In genomic region chr22:37132773-37133172, GRCh38 we compare ENCODE assay signal across 29 cellular contexts. TPM values are rescaled to one million over a fixed set of nuclear protein-coding genes. Genes with fewer than 3 reads are reported as not detected.
DNase-seq lines count a peak whose midpoint lies in the region; ATAC-seq and TF ChIP-seq lines count a peak whose summit lies in the region.
"Had no signal": no experiment of that assay in that cellular context is flagged by ENCODE, and none has a peak within 500 bp of the region (broad histone marks: within the 10 kb centered on the region; RNA-seq: fewer than 3 reads in every experiment).

No MANE protein-coding gene starts in this region.

- CTCF ChIA-PET in activated CD8-positive, alpha-beta T cell treated with anti-CD3 and anti-CD28 coated beads, Interleukin-2, amount 10 ng/mL, durations not matched to agents 7 days and 5 days (lab: Charles Lee): interaction anchor here (1.0 to 2.5 kb wide), 3 partner anchors 11 to 67 kb away, joined by 3 to 8 read pairs (median 6); no protein-coding TSS in a partner anchor

- ATAC-seq in Right ventricle myocardium inferior (no peak), Right ventricle myocardium superior (ENCODE audit: poor library complexity) (no peak)
- ATAC-seq in activated CD8-positive, alpha-beta T cell treated with anti-CD3 and anti-CD28 coated beads, Interleukin-2, amount 10 ng/mL, durations not matched to agents 7 days and 5 days: no peak
- no peak for ATAC-seq in effector memory CD8-positive, alpha-beta T cell (replicated peaks)
- ATAC-seq: heart left ventricle, lower lobe of right lung had no signal

- no peak overlapping the region for H3K4me3 Mint-ChIP-seq in activated CD8-positive, alpha-beta T cell treated with anti-CD3 and anti-CD28 coated beads, Interleukin-2, amount 10 ng/mL, durations not matched to agents 7 days and 5 days
- peak overlapping the region in 1 of 2 donors; percentile 40 for H3K4me3 Mint-ChIP-seq in effector memory CD8-positive, alpha-beta T cell
- H3K4me3 Mint-ChIP-seq: nephron progenitor cell had no signal

- peaks cover 81% of the 10 kb centered on the region for H3K36me3 Mint-ChIP-seq in activated CD8-positive, alpha-beta T cell treated with anti-CD3 and anti-CD28 coated beads, Interleukin-2, amount 10 ng/mL, durations not matched to agents 7 days and 5 days (ENCODE audit: low read depth)
- peaks cover 82% of the 10 kb centered on the region for H3K36me3 Mint-ChIP-seq in effector memory CD8-positive, alpha-beta T cell (ENCODE audit: insufficient read depth)

- H3K4me1 Mint-ChIP-seq in activated CD8-positive, alpha-beta T cell treated with anti-CD3 and anti-CD28 coated beads, Interleukin-2, amount 10 ng/mL, durations not matched to agents 7 days and 5 days (ENCODE audit: low read depth): peaks cover 47% of the 10 kb centered on the region
- H3K4me1 Mint-ChIP-seq in effector memory CD8-positive, alpha-beta T cell (ENCODE audit: low read depth in 2 of 2): peaks cover 33 to 34% of the 10 kb centered on the region in 2 donors

- H3K27ac ChIP-seq in coronary artery: no peak overlapping the region
- H3K27ac ChIP-seq: BLaER1, breast epithelium, heart left ventricle, lower lobe of right lung, parathyroid adenoma, SJCRH30 had no signal

- H3K27ac Mint-ChIP-seq in activated CD8-positive, alpha-beta T cell treated with anti-CD3 and anti-CD28 coated beads, Interleukin-2, amount 10 ng/mL, durations not matched to agents 7 days and 5 days: peak overlapping the region; percentile 72
- H3K27ac Mint-ChIP-seq in effector memory CD8-positive, alpha-beta T cell: peak overlapping the region; percentile 78 to 88
- H3K27ac Mint-ChIP-seq: nephron progenitor cell had no signal

- no peak overlapping the region for H3K4me3 ChIP-seq in coronary artery
- H3K4me3 ChIP-seq: BLaER1, breast epithelium, heart left ventricle, K562, lower lobe of right lung, MG63, SJCRH30 had no signal

- no peak for TF ChIP-seq CTCF in coronary artery (IDR thresholded peaks at IDR 0.05)

- no peaks in the 10 kb centered on the region for H3K9me3 Mint-ChIP-seq in activated CD8-positive, alpha-beta T cell treated with anti-CD3 and anti-CD28 coated beads, Interleukin-2, amount 10 ng/mL, durations not matched to agents 7 days and 5 days (ENCODE audit: insufficient read depth)
- no peaks in the 10 kb centered on the region for H3K9me3 Mint-ChIP-seq in effector memory CD8-positive, alpha-beta T cell
- H3K9me3 Mint-ChIP-seq: nephron progenitor cell had no signal

- peak; percentile 16 for DNase-seq in Right ventricle myocardium inferior (ENCODE audit: missing footprints)
- DNase-seq in Right ventricle myocardium superior: no peak
- no peak for DNase-seq in activated CD8-positive, alpha-beta T cell treated with anti-CD3 and anti-CD28 coated beads, Interleukin-2, amount 10 ng/mL, durations not matched to agents 7 days and 5 days
- DNase-seq in effector memory CD8-positive, alpha-beta T cell: no peak
- DNase-seq in NCI-H526 (lab: John Stamatoyannopoulos, UW): no peak
- DNase-seq in activated CD8-positive, alpha-beta memory T cell treated with anti-CD3 and anti-CD28 coated beads for 24 hours: no peak
- DNase-seq in coronary artery (ENCODE audit: low spot score): no peak
- DNase-seq: activated CD4-positive, alpha-beta T cell treated with anti-CD3 and anti-CD28 coated beads, Interleukin-2, amount 50 U/mL, for 1 hour; activated CD8-positive, alpha-beta memory T cell treated with anti-CD3 and anti-CD28 coated beads, Interleukin-2, amount 50 U/mL, for 48 hours; activated effector memory CD4-positive, alpha-beta T cell treated with anti-CD3 and anti-CD28 coated beads, Interleukin-2, amount 50 U/mL, for 16 hours; cortex of kidney; DND-41; heart left ventricle; kidney glomerular epithelial cell; lower lobe of right lung; MG63; NCI-H1417; NCI-H2081 treated with DMSO at 0.1 percent for 48 hours; NCI-H345; NCI-H748 treated with DMSO at 0.1 percent for 48 hours; nephron progenitor cell; SJCRH30; small intestine; trophoblast cell had no signal

- POLR2A ChIA-PET in activated CD8-positive, alpha-beta T cell treated with anti-CD3 and anti-CD28 coated beads, Interleukin-2, amount 10 ng/mL, durations not matched to agents 7 days and 5 days (lab: Charles Lee): interaction anchor here (0.6 to 3.4 kb wide), 6 partner anchors 10 to 86 kb away, joined by 3 to 13 read pairs (median 6); no protein-coding TSS in a partner anchor

- intact Hi-C loops in Right ventricle myocardium inferior (cut with DNase I) (no loop called here), Right ventricle myocardium superior (cut with DNase I) (no loop called here)

- H3K27me3 Mint-ChIP-seq in activated CD8-positive, alpha-beta T cell treated with anti-CD3 and anti-CD28 coated beads, Interleukin-2, amount 10 ng/mL, durations not matched to agents 7 days and 5 days (ENCODE audit: low read depth): no peaks in the 10 kb centered on the region
- H3K27me3 Mint-ChIP-seq in effector memory CD8-positive, alpha-beta T cell: no peaks in the 10 kb centered on the region

RNA-seq across cellular contexts. Expression of gene IL2RB, which starts 16.9 kb away (rescaled TPM):
- total RNA-seq in Right ventricle myocardium inferior: 1.3 TPM
- 0.75 TPM for total RNA-seq in Right ventricle myocardium superior
- 100 to 1,000 TPM; 202 to 213 TPM for total RNA-seq in activated CD8-positive, alpha-beta T cell treated with anti-CD3 and anti-CD28 coated beads, Interleukin-2, amount 10 ng/mL, durations not matched to agents 7 days and 5 days

RNA-seq across cellular contexts. Expression of gene TMPRSS6, which starts 23.3 kb away (rescaled TPM):
- total RNA-seq in Right ventricle myocardium inferior: not detected
- total RNA-seq in Right ventricle myocardium superior: not detected
- total RNA-seq in activated CD8-positive, alpha-beta T cell treated with anti-CD3 and anti-CD28 coated beads, Interleukin-2, amount 10 ng/mL, durations not matched to agents 7 days and 5 days: 1 to 10 TPM; 1.1 TPM
- total RNA-seq: fibroblast of villous mesenchyme, K562, SJCRH30 had no signal

RNA-seq across cellular contexts. Expression of gene C1QTNF6, which starts 55.3 kb away (rescaled TPM):
- total RNA-seq in Right ventricle myocardium inferior (1.6 TPM), Right ventricle myocardium superior (1.5 TPM)
- total RNA-seq in activated CD8-positive, alpha-beta T cell treated with anti-CD3 and anti-CD28 coated beads, Interleukin-2, amount 10 ng/mL, durations not matched to agents 7 days and 5 days: 1 to 10 TPM; 6.1 to 6.2 TPM

Comparison
In these comparisons a context has a peak if more than half of its experiments do, and no peak if none do; other contexts are left out.
1. RNA of gene IL2RB, which starts 16.9 kb away (total RNA-seq): 202 to 213 TPM in activated CD8-positive, alpha-beta T cell treated with anti-CD3 and anti-CD28 coated beads, Interleukin-2, amount 10 ng/mL, durations not matched to agents 7 days and 5 days; 1.3 TPM in Right ventricle myocardium inferior (single experiment) and 0.75 TPM in Right ventricle myocardium superior (single experiment); every median in the first group is over 10 times any median in the second.